Comparison of ENCODE assay signal across 8 cellular contexts in the genomic region with DNA sequence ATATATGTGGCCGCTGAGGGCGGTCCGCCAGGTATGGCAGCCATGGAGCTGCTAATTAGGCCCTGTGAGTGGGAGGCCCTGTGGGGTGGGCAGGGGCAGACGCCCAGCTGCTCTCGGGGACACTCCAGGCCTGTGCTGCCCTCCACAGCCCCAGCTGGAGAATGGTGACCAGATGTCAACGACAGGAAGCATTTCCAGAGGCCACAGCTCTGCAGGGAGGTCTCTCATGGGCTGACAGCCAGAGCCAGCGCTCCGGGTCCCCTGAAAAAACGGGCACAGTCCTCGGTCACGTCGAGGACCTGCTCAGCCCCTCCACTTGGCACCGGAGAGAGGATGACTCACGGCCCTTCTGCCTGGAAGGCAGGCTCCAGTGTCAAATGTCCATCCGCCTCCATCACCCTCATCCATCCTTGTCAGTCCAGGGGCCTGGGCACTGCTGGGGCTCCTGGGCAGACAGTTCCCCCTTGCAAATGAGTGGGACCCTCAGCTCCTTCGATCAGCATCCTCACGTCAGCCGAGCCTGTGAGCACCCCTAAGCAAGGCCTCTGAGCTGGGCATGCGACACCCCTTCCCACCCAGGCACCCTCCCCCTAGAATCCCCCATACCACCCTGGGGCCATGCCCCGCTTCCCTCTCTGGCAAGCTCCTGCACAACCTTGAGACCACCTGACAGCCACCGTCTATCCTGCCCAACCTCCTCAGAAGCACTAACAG. TPM values are rescaled to one million over a fixed set of nuclear protein-coding genes. Genes with fewer than 3 reads are reported as not detected.
DNase-seq lines count a peak whose midpoint lies in the region; ATAC-seq, FAIRE-seq and TF ChIP-seq lines count a peak whose summit lies in the region.

No MANE protein-coding gene starts in this region.

- peak overlapping the region; percentile 99 for H3K4me2 ChIP-seq in astrocyte (ENCODE audit: low read length)

- H3K36me3 ChIP-seq in CD4-positive, alpha-beta memory T cell (ENCODE audit: insufficient read depth, low read length) = no peaks in the 10 kb centered on the region
- H3K36me3 ChIP-seq in HUES48 (ENCODE audit: control insufficient read depth, insufficient read depth, low read length) (no peaks in the 10 kb centered on the region), astrocyte (ENCODE audit: insufficient read depth, low read length) (no peaks in the 10 kb centered on the region)

- peaks cover 42 to 88% (median 65%) of the 10 kb centered on the region in 4 donors for H3K4me1 Mint-ChIP-seq in CD4-positive, alpha-beta memory T cell
- H3K4me1 Mint-ChIP-seq in astrocyte (ENCODE audit: low read depth, unreplicated experiment) = peaks cover 10% of the 10 kb centered on the region

- H3K27ac ChIP-seq in CD4-positive, alpha-beta memory T cell (ENCODE audit: low read depth, low read length) = peak overlapping the region; percentile 57
- H3K27ac ChIP-seq in HUES48 (ENCODE audit: low read depth, low read length) (no peak overlapping the region), astrocyte (ENCODE audit: low read depth, low read length) (no peak overlapping the region)

- H3K27ac Mint-ChIP-seq in CD4-positive, alpha-beta memory T cell = peak overlapping the region; percentile 5 to 95 (median 75)
- H3K27ac Mint-ChIP-seq in astrocyte (ENCODE audit: unreplicated experiment) = no peak overlapping the region

- peak overlapping the region; percentile 87 to 96 (median 90) for H3K4me3 Mint-ChIP-seq in CD4-positive, alpha-beta memory T cell
- peak overlapping the region; percentile 83 for H3K4me3 Mint-ChIP-seq in astrocyte (ENCODE audit: unreplicated experiment)

- no peak overlapping the region for H2AFZ ChIP-seq in astrocyte (ENCODE audit: low read depth, low read length)

- no peak for FAIRE-seq in astrocyte (lab: Jason Lieb, UNC)

- DNase-seq in CD4-positive, alpha-beta memory T cell = no peak
- DNase-seq in astrocyte (ENCODE audit: low read depth) (no peak), myocyte (ENCODE audit: low read depth) (peak; percentile 66), NOMO-1 treated with dmso at 0.1 percent for 144 hours (lab: John Stamatoyannopoulos, UW; ENCODE audit: unreplicated experiment) (no peak), NCI-H2196 treated with DMSO at 0.1 percent for 48 hours (lab: John Stamatoyannopoulos, UW; ENCODE audit: unreplicated experiment) (no peak)

- no peaks in the 10 kb centered on the region for H3K27me3 ChIP-seq in CD4-positive, alpha-beta memory T cell (ENCODE audit: insufficient read depth, low read length)
- peaks cover 7% of the 10 kb centered on the region; the same call in 1 of the 2 replicates for H3K27me3 ChIP-seq in HUES48 (ENCODE audit: control insufficient read depth, insufficient read depth, low read length)
- no peaks in the 10 kb centered on the region for H3K27me3 ChIP-seq in astrocyte (ENCODE audit: insufficient read depth, low read length)

- peak overlapping the region in 1 of 2 donors; percentile 51 for H3K4me3 ChIP-seq in CD4-positive, alpha-beta memory T cell (ENCODE audit: low read length in 2 of 2)
- H3K4me3 ChIP-seq in HUES48 (ENCODE audit: low read depth, low read length) (peak overlapping the region; percentile 67; the same call in 1 of the 2 replicates), astrocyte (ENCODE audit: insufficient read depth, low read depth, low read length) (peak overlapping the region; percentile 78)

- H3K36me3 Mint-ChIP-seq in CD4-positive, alpha-beta memory T cell = peaks cover 0 to 10% of the 10 kb centered on the region in 2 donors
- H3K36me3 Mint-ChIP-seq in astrocyte (ENCODE audit: low read depth, unreplicated experiment) = peaks cover 3% of the 10 kb centered on the region

- POLR2A ChIA-PET in CD4-positive, alpha-beta memory T cell (lab: Charles Lee; ENCODE audit: partially characterized antibody) = interaction anchor here (1.1 to 3.2 kb wide), 5 partner anchors 8 to 134 kb away, joined by 3 to 19 read pairs (median 5); partner anchors contain the start of gene BCL2L13

- no peaks in the 10 kb centered on the region for H3K9me3 ChIP-seq in CD4-positive, alpha-beta memory T cell (ENCODE audit: control insufficient read depth in 1 of 2, low read length in 2 of 2)
- H3K9me3 ChIP-seq in HUES48 (ENCODE audit: control insufficient read depth, insufficient read depth, low read length) = no peaks in the 10 kb centered on the region
- H3K9me3 ChIP-seq in astrocyte (ENCODE audit: insufficient read depth, low read depth, low read length) = no peaks in the 10 kb centered on the region

- H3K79me2 ChIP-seq in astrocyte (ENCODE audit: insufficient read depth, low read length) = peaks cover 48% of the 10 kb centered on the region

- ATAC-seq in HG03159 (IDR thresholded peaks at IDR 0.05; ENCODE audit: unreplicated experiment) = no peak
- ATAC-seq in HG03520 (IDR thresholded peaks at IDR 0.05; ENCODE audit: unreplicated experiment) = no peak

- peaks cover 70% of the 10 kb centered on the region for H3K4me1 ChIP-seq in CD4-positive, alpha-beta memory T cell (ENCODE audit: insufficient read depth, low read length)
- H3K4me1 ChIP-seq in HUES48 (ENCODE audit: control insufficient read depth, insufficient read depth, low read length) = peaks cover 9% of the 10 kb centered on the region
- H3K4me1 ChIP-seq in astrocyte (ENCODE audit: insufficient read depth, low read length) = peaks cover 22% of the 10 kb centered on the region

- H3K27me3 Mint-ChIP-seq in CD4-positive, alpha-beta memory T cell = no peaks in the 10 kb centered on the region
- peaks cover 9% of the 10 kb centered on the region for H3K27me3 Mint-ChIP-seq in astrocyte (ENCODE audit: low read depth, unreplicated experiment)

- H3K9ac ChIP-seq in HUES48 (ENCODE audit: low read depth, low read length) (no peak overlapping the region), astrocyte (ENCODE audit: low read length) (peak overlapping the region; percentile 80)

- intact Hi-C loops in CD4-positive, alpha-beta memory T cell (cut with micrococcal nuclease) = no loop called here

- peaks cover 51% of the 10 kb centered on the region for H4K20me1 ChIP-seq in astrocyte (ENCODE audit: insufficient read depth, low read length)

- no peaks in the 10 kb centered on the region for H3K9me3 Mint-ChIP-seq in CD4-positive, alpha-beta memory T cell
- H3K9me3 Mint-ChIP-seq in astrocyte (ENCODE audit: unreplicated experiment) = no peaks in the 10 kb centered on the region

- CTCF ChIA-PET in CD4-positive, alpha-beta memory T cell (lab: Charles Lee; ENCODE audit: partially characterized antibody) = interaction anchor here (0.8 to 6.8 kb wide), 6 partner anchors 9 to 31 kb away, joined by 3 to 58 read pairs (median 4); no protein-coding TSS in a partner anchor

- no peak for TF ChIP-seq CTCF in astrocyte (IDR thresholded peaks at IDR 0.05; ENCODE audit: insufficient read depth, low read depth, low read length)

RNA-seq across cellular contexts. Expression of gene BID, which starts 1.9 kb away (rescaled TPM):
- total RNA-seq in CD4-positive, alpha-beta memory T cell = 10 to 100 TPM; 22.0 to 23.1 TPM
- polyA plus RNA-seq in CD4-positive, alpha-beta memory T cell = 100 to 1,000 TPM in 1 of 2 donors, 10 to 100 TPM in 1; 72.3 to 104 TPM
- total RNA-seq in astrocyte = 30.5 and 35.1 TPM in 2 replicates
- 44.6 and 62.7 TPM in 2 replicates for total RNA-seq in myocyte
- 33.1 TPM for polyA plus RNA-seq in myocyte (2012)
